In genomic region chr9:28004900-28005299, GRCh38 we compare ENCODE assay signal across 18 cellular contexts.
DNase-seq lines count a peak whose midpoint lies in the region; ATAC-seq and TF ChIP-seq lines count a peak whose summit lies in the region.
"Had no signal": no experiment of that assay in that cellular context is flagged by ENCODE, and none has a peak within 500 bp of the region (broad histone marks: within the 10 kb centered on the region; RNA-seq: fewer than 3 reads in every experiment).

No MANE protein-coding gene starts in this region.

- no peak for TF ChIP-seq POLR2A in GM18505 (IDR thresholded peaks at IDR 0.05; ENCODE audit: borderline replicate concordance, extremely low read depth, insufficient read depth, insufficient read length)

- no peak for ATAC-seq in GM18505 (IDR thresholded peaks at IDR 0.05; ENCODE audit: unreplicated experiment)
- ATAC-seq: K562, Right ventricle myocardium inferior had no signal

- peak; percentile 29 for DNase-seq in KBM-7
- DNase-seq in dermis blood vessel endothelial cell, result peak; percentile 1
- peak; percentile 15 for DNase-seq in glomerular visceral epithelial cell (ENCODE audit: extremely low spot score)
- DNase-seq in renal cortical epithelial cell (ENCODE audit: low read depth), result peak; percentile 85
- DNase-seq in medulla oblongata (ENCODE audit: extremely low spot score), result no peak
- no peak for DNase-seq in NCI-H446 (lab: John Stamatoyannopoulos, UW)
- DNase-seq: ACHN; CD4-positive, alpha-beta T cell; COR-L47; GOT3; MV-4-11; NCI-H1105 treated with DMSO at 0.1 percent for 48 hours; NCI-H2029 treated with DMSO at 0.1 percent for 48 hours; NCI-H345; NCI-H524 treated with DMSO at 0.1 percent for 48 hours had no signal

- in situ Hi-C loops in KBM-7 (cut with MboI; ENCODE audit: low pct_unique_long_range_greater_than_20kb, low sequenced_read_pairs), result no loop called here

Comparison
In these comparisons a context has a peak if more than half of its experiments do, and no peak if none do; other contexts are left out.
1. DNase-seq: peak in KBM-7 (single experiment), dermis blood vessel endothelial cell (single experiment), glomerular visceral epithelial cell (single experiment) and renal cortical epithelial cell (single experiment); none in medulla oblongata (single experiment) and NCI-H446 (0 of 2).